ENCODE assay signal across 1 cellular context in genomic region chr11:63592975-63593395, GRCh38.
TF ChIP-seq lines count a peak whose summit lies in the region.

No MANE protein-coding gene starts in this region.

TF ChIP-seq in HepG2, 621 proteins besides CTCF, POLR2A, EP300 and RAD21 (continued from another document):
- peak; percentile 31 to 83 for TF ChIP-seq REST (IDR thresholded peaks at IDR 0.05; ENCODE audit: borderline replicate concordance in 1 of 2, low read depth in 1 of 2, low read length in 2 of 2)
- no peak for TF ChIP-seq EEA1 (CRISPR knock-in tag; IDR thresholded peaks at IDR 0.05; ENCODE audit: borderline replicate concordance)
- TF ChIP-seq NFAT5 (CRISPR knock-in tag; IDR thresholded peaks at IDR 0.05): no peak
